ENCODE assay signal across 14 cellular contexts in the genomic region with DNA sequence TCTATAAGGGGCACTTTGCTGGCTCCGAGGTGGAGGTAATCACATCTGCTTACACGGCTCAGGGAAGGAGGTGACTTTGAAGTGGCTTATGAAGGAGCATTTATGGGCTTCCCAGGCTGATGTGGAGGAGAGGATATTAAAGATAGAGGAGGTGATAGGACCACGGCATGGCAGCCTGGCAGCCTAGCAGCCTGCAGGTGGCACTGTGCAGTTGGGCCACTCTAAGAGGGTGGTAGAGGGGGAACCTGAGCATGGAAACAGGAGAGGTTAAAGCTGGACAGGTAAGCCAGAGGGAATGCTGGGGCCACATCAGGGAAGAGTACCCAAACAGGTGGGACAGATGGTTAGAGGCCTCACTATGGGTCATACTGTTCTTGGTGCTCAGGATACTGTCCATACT.
DNase-seq lines count a peak whose midpoint lies in the region; ATAC-seq, FAIRE-seq and TF ChIP-seq lines count a peak whose summit lies in the region.
"Had no signal": no experiment of that assay in that cellular context is flagged by ENCODE, and none has a peak within 500 bp of the region (broad histone marks: within the 10 kb centered on the region; RNA-seq: fewer than 3 reads in every experiment).

No MANE protein-coding gene starts in this region.

- no peak overlapping the region for H3K4me2 ChIP-seq in PC-9

- TF ChIP-seq CTCF in C4-2B (conservative IDR thresholded peaks at IDR 0.05) = peak; percentile 68
- TF ChIP-seq CTCF in GM13976 (IDR thresholded peaks at IDR 0.05; ENCODE audit: borderline replicate concordance, control extremely low read depth, extremely low read depth, insufficient read depth, missing control alignments) = peak; percentile 9
- TF ChIP-seq CTCF in PC-9 (conservative IDR thresholded peaks at IDR 0.05) = 0 out of 2 replicates have a peak, but pooled peaks have one; percentile 29
- TF ChIP-seq CTCF in kidney (IDR thresholded peaks at IDR 0.05; ENCODE audit: borderline replicate concordance, extremely low read depth, insufficient read depth) = peak; percentile 28
- TF ChIP-seq CTCF in A673 (conservative IDR thresholded peaks at IDR 0.05; ENCODE audit: low read depth, low read length) = no peak; the same call in 1 of the 2 replicates

- POLR2A ChIA-PET in PC-9 (lab: Charles Lee; ENCODE audit: unreplicated experiment) = no interaction called here
- POLR2A ChIA-PET in A673 (lab: Charles Lee; ENCODE audit: low non-redundant PET) = no interaction called here

- no peak for FAIRE-seq in kidney (lab: Jason Lieb, UNC)
- FAIRE-seq: GM12892 had no signal

- H3K79me2 ChIP-seq in PC-9 (ENCODE audit: low read depth) = no peaks in the 10 kb centered on the region

- intact Hi-C loops in PC-9 (cut with micrococcal nuclease; ENCODE audit: unreplicated experiment) (no loop called here), kidney (cut with DNase I) (no loop called here), A673 (cut with micrococcal nuclease; ENCODE audit: unreplicated experiment) (no loop called here)

- no peak for DNase-seq in GM13976 (ENCODE audit: low spot score)
- no peak for DNase-seq in PC-9
- DNase-seq in kidney = peak; percentile 58
- no peak for DNase-seq in GM03348 (ENCODE audit: low spot score)
- no peak for DNase-seq in hepatic stellate cell (ENCODE audit: low spot score)
- no peak for DNase-seq in A673 (ENCODE audit: low spot score)
- DNase-seq: activated B cell treated with CpG ODN at 0.5 μM for 24 hours; activated T-cell treated with anti-CD3 and anti-CD28 coated beads, Interleukin-2, amount 50 U/mL, for 1 hour; NCI-H1436 treated with DMSO at 0.1 percent for 48 hours had no signal

- H3K4me3 ChIP-seq in PC-9 = no peak overlapping the region
- no peak overlapping the region for H3K4me3 ChIP-seq in kidney (ENCODE audit: low read length in 2 of 2)
- H3K4me3 ChIP-seq in A673 (ENCODE audit: low read depth, low read length, poor library complexity, severe bottlenecking) = no peak overlapping the region
- H3K4me3 ChIP-seq: upper lobe of left lung had no signal

- no peaks in the 10 kb centered on the region for H3F3A ChIP-seq in PC-9 (ENCODE audit: insufficient read depth, low read depth)

- H3K4me1 ChIP-seq in PC-9 (replicated peaks; ENCODE audit: insufficient read depth) (no peaks in the 10 kb centered on the region), kidney (ENCODE audit: control insufficient read depth in 1 of 2, insufficient read depth in 1 of 2, low read depth in 1 of 2, low read length in 2 of 2) (no peaks in the 10 kb centered on the region), A673 (ENCODE audit: insufficient read depth, low read length, poor library complexity, severe bottlenecking) (no peaks in the 10 kb centered on the region)
- H3K4me1 ChIP-seq: upper lobe of left lung had no signal

- in situ Hi-C loops in GM13976 (cut with MboI; ENCODE audit: low sequenced_read_pairs, unreplicated experiment) = no loop called here

- no peaks in the 10 kb centered on the region for H3K9me3 ChIP-seq in PC-9 (ENCODE audit: insufficient read depth, low read depth)
- no peaks in the 10 kb centered on the region for H3K9me3 ChIP-seq in kidney (ENCODE audit: control insufficient read depth in 1 of 2, low read length in 2 of 2)
- peaks cover 4% of the 10 kb centered on the region for H3K9me3 ChIP-seq in A673 (ENCODE audit: low read depth, low read length, poor library complexity, severe bottlenecking)
- H3K9me3 ChIP-seq: upper lobe of left lung had no signal

- H3K27me3 ChIP-seq in PC-9 (ENCODE audit: insufficient read depth, low read depth) (no peaks in the 10 kb centered on the region), A673 (replicated peaks; ENCODE audit: insufficient read depth, low read depth, low read length, poor library complexity) (no peaks in the 10 kb centered on the region)
- H3K27me3 ChIP-seq: upper lobe of left lung had no signal

- CTCF ChIA-PET in PC-9 (lab: Charles Lee) = no interaction called here
- CTCF ChIA-PET in A673 (lab: Charles Lee) = no interaction called here

- BruUV-seq in PC-9 (replicated peaks; lab: Mats Ljungman, UMichigan) (no TSS peak), A673 (replicated peaks; lab: Mats Ljungman, UMichigan) (no TSS peak)

- no peak overlapping the region for H3K9ac ChIP-seq in kidney (ENCODE audit: low read length in 2 of 2)

- no peaks in the 10 kb centered on the region for H4K20me1 ChIP-seq in PC-9 (ENCODE audit: insufficient read depth)

- no peak overlapping the region for H3K27ac ChIP-seq in C4-2B
- no peak overlapping the region for H3K27ac ChIP-seq in PC-9
- H3K27ac ChIP-seq in kidney (ENCODE audit: low read depth in 2 of 2, low read length in 2 of 2) = no peak overlapping the region
- H3K27ac ChIP-seq in A673 (ENCODE audit: low read depth, low read length, poor library complexity, severe bottlenecking) = no peak overlapping the region
- H3K27ac ChIP-seq: upper lobe of left lung had no signal

- H3K36me3 ChIP-seq in PC-9 (ENCODE audit: low read depth) = no peaks in the 10 kb centered on the region
- no peaks in the 10 kb centered on the region for H3K36me3 ChIP-seq in kidney (ENCODE audit: control insufficient read depth in 1 of 2, insufficient read depth in 2 of 2, low read length in 2 of 2)
- H3K36me3 ChIP-seq in A673 (ENCODE audit: insufficient read depth, low read length, poor library complexity, severe bottlenecking) = no peaks in the 10 kb centered on the region
- H3K36me3 ChIP-seq: upper lobe of left lung had no signal

- no peak overlapping the region for H2AFZ ChIP-seq in PC-9

- ATAC-seq in GM21447 (IDR thresholded peaks at IDR 0.05; ENCODE audit: unreplicated experiment) = no peak
- ATAC-seq: sciatic nerve had no signal

- no peaks in the 10 kb centered on the region for H3K9me2 ChIP-seq in PC-9 (ENCODE audit: insufficient read depth)
